2 cellular contexts compared by ENCODE assay signal in the genomic region with DNA sequence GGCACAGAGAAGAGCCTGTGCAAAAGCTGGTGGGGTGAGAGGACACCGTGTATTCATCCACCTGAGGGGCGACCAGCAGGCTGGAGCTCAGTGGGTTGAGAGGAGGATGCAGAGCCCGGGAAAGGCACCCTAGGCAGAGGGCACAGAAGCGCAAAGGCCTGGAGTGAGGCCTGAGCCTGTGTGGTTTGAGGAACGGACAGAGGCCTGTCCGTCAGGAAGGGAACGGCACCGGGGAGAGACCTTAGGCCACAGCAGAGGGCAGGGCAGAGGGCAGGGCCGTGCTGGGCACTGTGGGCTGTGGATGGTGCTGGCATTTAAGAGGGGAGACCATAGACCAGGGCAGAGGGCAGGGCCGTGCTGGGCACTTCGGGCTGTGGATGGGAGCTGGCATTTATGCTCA. TPM values are rescaled to one million over a fixed set of nuclear protein-coding genes. Genes with fewer than 3 reads are reported as not detected.
"Had no signal": no experiment of that assay in that cellular context is flagged by ENCODE, and none has a peak within 500 bp of the region (broad histone marks: within the 10 kb centered on the region; RNA-seq: fewer than 3 reads in every experiment).

No MANE protein-coding gene starts in this region.

RNA-seq across cellular contexts. Expression of a gene that starts 59.5 kb away (rescaled TPM):
- total RNA-seq: endodermal cell, kidney epithelial cell had no signal
